Comparison of ENCODE assay signal across 1 cellular context in the genomic region with DNA sequence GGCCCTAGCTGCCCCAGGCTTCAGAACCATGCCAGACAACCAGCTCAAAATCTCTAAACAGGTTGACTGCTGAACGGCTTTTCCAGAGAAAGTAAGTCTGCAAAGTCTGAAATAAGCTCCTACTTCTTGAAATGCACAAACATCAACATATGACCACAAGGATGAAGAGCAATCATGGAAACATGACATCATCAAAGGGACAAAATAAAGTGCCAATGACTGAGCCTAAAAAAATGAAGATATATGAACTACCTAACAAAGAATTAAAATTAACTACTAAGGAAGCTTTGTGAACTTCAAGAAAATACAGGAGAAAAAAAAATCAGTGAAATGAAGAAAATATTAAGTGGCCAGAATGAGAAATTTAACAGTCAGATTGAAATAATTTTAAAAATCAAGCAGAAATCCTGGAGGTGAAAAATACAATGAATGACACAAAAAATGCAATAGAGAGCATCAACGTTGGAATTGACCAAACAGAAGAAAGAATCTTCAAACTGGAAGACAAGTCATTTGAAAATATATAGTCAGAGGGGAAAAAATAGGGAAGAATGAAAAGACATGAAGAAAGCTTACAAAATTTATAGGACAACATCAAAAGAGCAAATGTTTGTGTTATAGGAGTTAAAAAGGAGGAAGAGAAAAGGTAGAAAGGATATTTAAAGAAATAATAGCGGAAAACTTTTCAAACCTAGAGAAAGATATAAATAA.
TF ChIP-seq lines count a peak whose summit lies in the region.

No MANE protein-coding gene starts in this region.

TF ChIP-seq in K562, 482 proteins besides CTCF, POLR2A, EP300 and RAD21 (continued from another document):
- TF ChIP-seq, protein P1, sequence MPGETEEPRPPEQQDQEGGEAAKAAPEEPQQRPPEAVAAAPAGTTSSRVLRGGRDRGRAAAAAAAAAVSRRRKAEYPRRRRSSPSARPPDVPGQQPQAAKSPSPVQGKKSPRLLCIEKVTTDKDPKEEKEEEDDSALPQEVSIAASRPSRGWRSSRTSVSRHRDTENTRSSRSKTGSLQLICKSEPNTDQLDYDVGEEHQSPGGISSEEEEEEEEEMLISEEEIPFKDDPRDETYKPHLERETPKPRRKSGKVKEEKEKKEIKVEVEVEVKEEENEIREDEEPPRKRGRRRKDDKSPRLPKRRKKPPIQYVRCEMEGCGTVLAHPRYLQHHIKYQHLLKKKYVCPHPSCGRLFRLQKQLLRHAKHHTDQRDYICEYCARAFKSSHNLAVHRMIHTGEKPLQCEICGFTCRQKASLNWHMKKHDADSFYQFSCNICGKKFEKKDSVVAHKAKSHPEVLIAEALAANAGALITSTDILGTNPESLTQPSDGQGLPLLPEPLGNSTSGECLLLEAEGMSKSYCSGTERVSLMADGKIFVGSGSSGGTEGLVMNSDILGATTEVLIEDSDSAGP (CRISPR knock-in tag; IDR thresholded peaks at IDR 0.05): no peak
- no peak for TF ChIP-seq BDP1 (IDR thresholded peaks at IDR 0.05; ENCODE audit: insufficient read depth, insufficient read length)
- TF ChIP-seq NFIX (CRISPR knock-in tag; IDR thresholded peaks at IDR 0.05; ENCODE audit: low read depth): no peak
- no peak for TF ChIP-seq TBL1XR1 (IDR thresholded peaks at IDR 0.05; ENCODE audit: low read length in 2 of 2)
- TF ChIP-seq NCOA2 (IDR thresholded peaks at IDR 0.05; ENCODE audit: partially characterized antibody in 2 of 2): no peak
